Comparison of ENCODE assay signal across 16 cellular contexts in genomic region chr7:20316706-20317105, GRCh38. TPM values are rescaled to one million over a fixed set of nuclear protein-coding genes. Genes with fewer than 3 reads are reported as not detected.
DNase-seq lines count a peak whose midpoint lies in the region; ATAC-seq and TF ChIP-seq lines count a peak whose summit lies in the region.
"Had no signal": no experiment of that assay in that cellular context is flagged by ENCODE, and none has a peak within 500 bp of the region (broad histone marks: within the 10 kb centered on the region; RNA-seq: fewer than 3 reads in every experiment).

No MANE protein-coding gene starts in this region.

- H3K27me3 ChIP-seq in tibial artery = no peaks in the 10 kb centered on the region
- H3K27me3 ChIP-seq: MG63, SJCRH30 had no signal

- no peak for ATAC-seq in HG03565 (IDR thresholded peaks at IDR 0.05; ENCODE audit: unreplicated experiment)

- no peaks in the 10 kb centered on the region for H3K9me3 ChIP-seq in tibial artery
- H3K9me3 ChIP-seq: MG63, SJCRH30 had no signal

- DNase-seq in NCI-H748 (lab: John Stamatoyannopoulos, UW; ENCODE audit: unreplicated experiment) = peak; percentile 61
- no peak for DNase-seq in NCI-H748 treated with DMSO at 0.1 percent for 48 hours (lab: John Stamatoyannopoulos, UW)
- peak; percentile 12 for DNase-seq in NCI-H2171 (lab: John Stamatoyannopoulos, UW)
- peak; percentile 7 for DNase-seq in SK-N-DZ (ENCODE audit: low spot score)
- DNase-seq in stimulated activated CD8-positive, alpha-beta memory T cell treated with anti-CD3 and anti-CD28 coated beads, Interleukin-4, amount 100 ng/mL, for 48 hours = no peak
- no peak for DNase-seq in tibial artery
- DNase-seq: ACHN; AML-193; HFFc6; MG63; NCI-H1092; NCI-H2081 treated with DMSO at 0.1 percent for 48 hours; NK-92 treated with Interleukin-12 subunit alpha and Interleukin-12 subunit beta, amount 100 ng/mL, for 24 hours; SJCRH30; SW 1271 had no signal

- no peak for TF ChIP-seq CTCF in tibial artery (IDR thresholded peaks at IDR 0.05)

- no peaks in the 10 kb centered on the region for H3K4me1 ChIP-seq in tibial artery

- H3K36me3 ChIP-seq in tibial artery = no peaks in the 10 kb centered on the region
- H3K36me3 ChIP-seq: MG63, SJCRH30 had no signal

- H3K27ac ChIP-seq in tibial artery = no peak overlapping the region
- H3K27ac ChIP-seq: SJCRH30 had no signal

- no peak overlapping the region for H3K4me3 ChIP-seq in tibial artery
- H3K4me3 ChIP-seq: MG63, SJCRH30 had no signal

- intact Hi-C loops in tibial artery (cut with DNase I; ENCODE audit: low total_unique reads) = no loop called here

RNA-seq across cellular contexts. Expression of gene ITGB8, which starts 14.0 kb away (rescaled TPM):
- polyA plus RNA-seq in SK-N-DZ (2014; cell fraction: cytosol; rRNA removed) = 3.1 and 3.3 TPM in 2 replicates
- polyA plus RNA-seq in SK-N-DZ (2014; cell fraction: nucleus; rRNA removed) = 6.5 and 7.6 TPM in 2 replicates

Comparison
In these comparisons a context has a peak if more than half of its experiments do, and no peak if none do; other contexts are left out.
1. DNase-seq: peak in NCI-H748 (single experiment), NCI-H2171 (single experiment) and SK-N-DZ (single experiment); none in NCI-H748 treated with DMSO at 0.1 percent for 48 hours (single experiment), stimulated activated CD8-positive, alpha-beta memory T cell treated with anti-CD3 and anti-CD28 coated beads, Interleukin-4, amount 100 ng/mL, for 48 hours (single experiment) and tibial artery (0 of 2).